ENCODE assay signal across 8 cellular contexts in the genomic region with DNA sequence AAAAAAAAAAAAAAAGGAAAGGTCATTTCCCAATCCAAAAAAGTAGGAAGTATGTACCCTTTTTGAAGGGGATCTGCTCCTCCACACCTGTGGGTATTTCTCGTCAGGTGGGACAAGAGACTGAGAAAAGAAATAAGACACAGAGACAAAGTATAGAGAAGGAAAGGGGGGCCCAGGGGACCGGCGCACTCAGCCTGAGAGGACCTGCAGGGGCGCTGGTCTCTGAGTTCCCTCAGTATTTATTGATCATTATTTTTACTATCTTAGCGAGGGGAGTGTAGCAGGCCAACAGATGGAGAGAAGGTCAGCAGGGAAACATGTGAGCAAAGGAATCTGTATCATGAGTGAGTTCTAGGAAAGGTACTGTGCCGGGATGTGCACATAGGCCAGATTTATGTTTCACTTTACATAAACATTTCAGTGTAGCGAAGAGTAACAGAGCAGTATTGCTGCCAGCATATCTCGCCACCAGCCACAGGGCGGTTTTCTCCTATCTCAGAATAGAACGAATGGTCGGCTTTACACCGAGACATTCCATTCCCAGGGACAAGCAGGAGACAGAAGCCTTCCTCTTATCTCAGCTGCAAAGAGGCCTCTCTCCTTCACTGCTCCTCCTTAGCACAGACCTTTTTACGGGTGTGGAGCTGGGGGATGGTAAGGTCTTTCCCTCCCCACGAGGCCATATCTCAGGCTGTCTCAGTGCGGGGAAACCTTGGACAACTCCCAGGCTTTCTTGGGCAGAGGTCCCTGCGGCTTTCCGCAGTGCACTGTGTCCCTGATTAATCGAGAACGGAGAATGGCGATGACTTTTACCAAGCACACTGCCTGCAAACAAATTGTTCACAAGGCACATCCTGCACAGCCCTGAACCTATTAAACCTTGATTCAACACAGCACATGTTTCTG. TPM values are rescaled to one million over a fixed set of nuclear protein-coding genes. Genes with fewer than 3 reads are reported as not detected.
DNase-seq lines count a peak whose midpoint lies in the region; ATAC-seq, FAIRE-seq and TF ChIP-seq lines count a peak whose summit lies in the region.
"Not testable (repeated sequence)": the region's sequence is repeated elsewhere in the genome, so short reads cannot be mapped to it uniquely, and the experiment has no call there.

No MANE protein-coding gene starts in this region.

- H4K8ac ChIP-seq in H1 (ENCODE audit: extremely low read depth, insufficient read depth, low read length): not testable (repeated sequence)

- H3K4me1 ChIP-seq in CD8-positive, alpha-beta memory T cell (ENCODE audit: insufficient read depth, low read length): peaks cover 16% of the 10 kb centered on the region
- H3K4me1 ChIP-seq in Panc1 (ENCODE audit: control insufficient read depth, insufficient read depth, low read length): peaks cover 39% of the 10 kb centered on the region
- not testable (repeated sequence) for H3K4me1 ChIP-seq in astrocyte (ENCODE audit: insufficient read depth, low read length)
- peaks cover 3 to 11% (median 9%) of the 10 kb centered on the region in 4 experiments for H3K4me1 ChIP-seq in H1 (replicated peaks in 1 of 4; ENCODE audit: control insufficient read depth in 3 of 4, insufficient read depth in 4 of 4, low read length in 3 of 4)
- peaks cover 0 to 37% (median 26%) of the 10 kb centered on the region in 9 donors for H3K4me1 ChIP-seq in heart right ventricle
- H3K4me1 ChIP-seq in mucosa of stomach (ENCODE audit: control insufficient read depth, insufficient read depth, low read length): peaks cover 15% of the 10 kb centered on the region
- peaks cover 33% of the 10 kb centered on the region for H3K4me1 ChIP-seq in psoas muscle

- H2BK12ac ChIP-seq in H1 (ENCODE audit: low read depth, low read length): not testable (repeated sequence)

- not testable (repeated sequence) for H4K20me1 ChIP-seq in astrocyte (ENCODE audit: insufficient read depth, low read length); H1 (replicated peaks in 1 of 2; ENCODE audit: control insufficient read depth in 1 of 2, insufficient read depth in 2 of 2, low read length in 2 of 2)

- not testable (repeated sequence) for H3K56ac ChIP-seq in H1 (replicated peaks; ENCODE audit: insufficient read length, low read depth, low read length)

- H3K4me3 ChIP-seq in CD8-positive, alpha-beta memory T cell (ENCODE audit: low read length); astrocyte (ENCODE audit: insufficient read depth, low read depth, low read length); H1 (ENCODE audit: extremely low read depth in 1 of 4, insufficient read depth in 2 of 4, low read depth in 3 of 4, low read length in 4 of 4); mucosa of stomach (ENCODE audit: low read length): not testable (repeated sequence)
- peak overlapping the region in 1 of 2 experiments; percentile 31; a peak in 2 of 4 replicates for H3K4me3 ChIP-seq in Panc1 (ENCODE audit: low read depth in 2 of 2, low read length in 2 of 2)
- H3K4me3 ChIP-seq in heart right ventricle: peak overlapping the region in 4 of 10 donors; percentile 19 to 22 (median 20)
- H3K4me3 ChIP-seq in psoas muscle: peak overlapping the region; percentile 19

- not testable (repeated sequence) for H3K36me3 Mint-ChIP-seq in CD8-positive, alpha-beta memory T cell; astrocyte (ENCODE audit: low read depth, unreplicated experiment)

- not testable (repeated sequence) for TF ChIP-seq EP300 in H1 (IDR thresholded peaks at IDR 0.05; ENCODE audit: borderline replicate concordance in 1 of 2, low read depth in 2 of 2, low read length in 2 of 2)

- not testable (repeated sequence) for H3K4ac ChIP-seq in H1 (replicated peaks; ENCODE audit: insufficient read length, low read depth, low read length)

- ATAC-seq in Panc1: not testable (repeated sequence)
- ATAC-seq in heart right ventricle (peak in 3 of 8 donors; percentile 22 to 40 (median 34)), psoas muscle (peak in 1 of 4 donors; percentile 22)

- not testable (repeated sequence) for H3K9me3 ChIP-seq in CD8-positive, alpha-beta memory T cell (ENCODE audit: low read length); Panc1 (ENCODE audit: control insufficient read depth, insufficient read depth, low read depth, low read length); astrocyte (ENCODE audit: insufficient read depth, low read depth, low read length); H1 (ENCODE audit: insufficient read depth in 2 of 2, low read depth in 1 of 2, low read length in 1 of 2); heart right ventricle; mucosa of stomach (ENCODE audit: control insufficient read depth, low read length); psoas muscle

- not testable (repeated sequence) for H3K23me2 ChIP-seq in H1 (ENCODE audit: low read depth, low read length)

- peak overlapping the region in 1 of 7 donors; percentile 18 for H3K4me3 Mint-ChIP-seq in CD8-positive, alpha-beta memory T cell
- peak overlapping the region; percentile 13 for H3K4me3 Mint-ChIP-seq in astrocyte (ENCODE audit: unreplicated experiment)

- peak overlapping the region; percentile 34 for H2AFZ ChIP-seq in astrocyte (ENCODE audit: low read depth, low read length)
- not testable (repeated sequence) for H2AFZ ChIP-seq in H1 (ENCODE audit: low read length)

- not testable (repeated sequence) for DNase-seq in CD8-positive, alpha-beta memory T cell; Panc1 (ENCODE audit: low read depth, low spot score); H1 (ENCODE audit: low read depth in 1 of 2, low spot score in 2 of 2); heart right ventricle; psoas muscle
- DNase-seq in astrocyte (ENCODE audit: low read depth): peak; percentile 44

- not testable (repeated sequence) for H2BK20ac ChIP-seq in H1 (ENCODE audit: low read length)

- H3K79me2 ChIP-seq in astrocyte (ENCODE audit: insufficient read depth, low read length); H1 (ENCODE audit: control insufficient read depth in 1 of 2, insufficient read depth in 2 of 2, low read length in 2 of 2): not testable (repeated sequence)

- not testable (repeated sequence) for H3K14ac ChIP-seq in H1 (ENCODE audit: insufficient read length)

- H4K5ac ChIP-seq in H1 (ENCODE audit: insufficient read length, low read depth, low read length): not testable (repeated sequence)

- H2BK5ac ChIP-seq in H1 (ENCODE audit: low read depth, low read length): not testable (repeated sequence)

- H3K27me3 Mint-ChIP-seq in CD8-positive, alpha-beta memory T cell; astrocyte (ENCODE audit: low read depth, unreplicated experiment): not testable (repeated sequence)

- H3K9ac ChIP-seq in astrocyte (ENCODE audit: low read length); H1 (replicated peaks in 1 of 4; ENCODE audit: extremely low read depth in 1 of 4, low read depth in 3 of 4, low read length in 3 of 4): not testable (repeated sequence)
- peak overlapping the region; percentile 51 for H3K9ac ChIP-seq in mucosa of stomach (ENCODE audit: low read length)

- WGBS in H1 (ENCODE audit: extremely low coverage in 1 of 2, insufficient coverage in 1 of 2, insufficient read length in 1 of 2, insufficient replicate concordance in 2 of 2, low coverage in 1 of 2, low lambda C conversion rate in 2 of 2, missing lambda C conversion rate in 1 of 2), 2 experiments: 90% methylated on average over 20 of the region's 20 CpGs; no CpG with 5 or more reads in 1 of the 2 experiments
- WGBS in heart right ventricle, 2 donors: 31 to 40% methylated on average over 20 of the region's 20 CpGs
- WGBS in psoas muscle, 3 donors: 33 to 41% (median 40%) methylated on average over 20 of the region's 20 CpGs

- not testable (repeated sequence) for H2AK5ac ChIP-seq in H1 (ENCODE audit: low read depth, low read length)

- TF ChIP-seq POLR2A in H1 (IDR thresholded peaks at IDR 0.05; ENCODE audit: control extremely low read depth in 1 of 2, low read depth in 2 of 2, low read length in 2 of 2): not testable (repeated sequence)

- H3K27ac Mint-ChIP-seq in CD8-positive, alpha-beta memory T cell: not testable (repeated sequence)
- peak overlapping the region; percentile 47 for H3K27ac Mint-ChIP-seq in astrocyte (ENCODE audit: unreplicated experiment)

- TF ChIP-seq RAD21 in H1 (IDR thresholded peaks at IDR 0.05 in 1 of 2, conservative IDR thresholded peaks at IDR 0.05 in 1 of 2; ENCODE audit: low read depth in 2 of 2, low read length in 2 of 2): not testable (repeated sequence)

- FAIRE-seq in astrocyte (lab: Jason Lieb, UNC); H1 (lab: Jason Lieb, UNC): not testable (repeated sequence)

- not testable (repeated sequence) for H3K27me3 ChIP-seq in CD8-positive, alpha-beta memory T cell (ENCODE audit: insufficient read depth, low read length, poor library complexity, severe bottlenecking); Panc1 (ENCODE audit: control insufficient read depth, insufficient read depth, low read length); astrocyte (ENCODE audit: insufficient read depth, low read length); H1 (replicated peaks in 1 of 4; ENCODE audit: control insufficient read depth in 3 of 4, extremely low read depth in 1 of 4, insufficient read depth in 3 of 4, low read length in 3 of 4); heart right ventricle; mucosa of stomach (ENCODE audit: control insufficient read depth, insufficient read depth, low read length); psoas muscle (ENCODE audit: insufficient read depth in 3 of 3, low read length in 2 of 3)

- in situ Hi-C loops in Panc1 (cut with HindIII; ENCODE audit: low pct_unique_long_range_greater_than_20kb, low sequenced_read_pairs): not testable (repeated sequence)

- H3K4me1 Mint-ChIP-seq in CD8-positive, alpha-beta memory T cell: peaks cover 19 to 27% (median 20%) of the 10 kb centered on the region in 3 donors
- peaks cover 24% of the 10 kb centered on the region for H3K4me1 Mint-ChIP-seq in astrocyte (ENCODE audit: low read depth, unreplicated experiment)

- peak overlapping the region; percentile 71 for H3K4me2 ChIP-seq in astrocyte (ENCODE audit: low read length)
- not testable (repeated sequence) for H3K4me2 ChIP-seq in H1 (ENCODE audit: insufficient read depth in 1 of 2, low read depth in 2 of 2, low read length in 2 of 2)

- not testable (repeated sequence) for H4K91ac ChIP-seq in H1 (replicated peaks; ENCODE audit: insufficient read length, low read length)

- H3K79me1 ChIP-seq in H1 (ENCODE audit: low read depth, low read length): not testable (repeated sequence)

- BruUV-seq in Panc1 (replicated peaks; lab: Mats Ljungman, UMichigan): not testable (repeated sequence)

- POLR2A ChIA-PET in CD8-positive, alpha-beta memory T cell (lab: Charles Lee); Panc1 (lab: Charles Lee): not testable (repeated sequence)
- POLR2A ChIA-PET in H1 (lab: Charles Lee; ENCODE audit: partially characterized antibody): interaction anchor here (0.7 to 7.3 kb wide), 4 partner anchors 10 to 1577 kb away, joined by 3 to 67 read pairs (median 4); a partner anchor contains a TSS

- peak; percentile 50 for TF ChIP-seq CTCF in Panc1 (IDR thresholded peaks at IDR 0.05)
- not testable (repeated sequence) for TF ChIP-seq CTCF in astrocyte (IDR thresholded peaks at IDR 0.05; ENCODE audit: insufficient read depth, low read depth, low read length); H1 (IDR thresholded peaks at IDR 0.05; ENCODE audit: control extremely low read depth in 1 of 3, insufficient read depth in 1 of 3, low read depth in 1 of 3, low read length in 3 of 3); heart right ventricle (IDR thresholded peaks at IDR 0.05); psoas muscle (IDR thresholded peaks at IDR 0.05)

- not testable (repeated sequence) for H2BK120ac ChIP-seq in H1 (replicated peaks; ENCODE audit: low read depth, low read length)

- H2BK15ac ChIP-seq in H1 (ENCODE audit: low read length): 0 out of 2 replicates have a peak overlapping the region, but pooled peaks have one; percentile 40

- H3K18ac ChIP-seq in H1 (ENCODE audit: extremely low read depth, low read length): not testable (repeated sequence)

- intact Hi-C loops in Panc1 (cut with micrococcal nuclease; ENCODE audit: unreplicated experiment): loop anchor here (5.0 kb wide), 1 partner anchor 119 kb away; no protein-coding TSS in a partner anchor
- intact Hi-C loops in heart right ventricle (cut with DNase I); psoas muscle (cut with DNase I): not testable (repeated sequence)

- H3K36me3 ChIP-seq in CD8-positive, alpha-beta memory T cell (ENCODE audit: insufficient read depth, low read length); Panc1 (ENCODE audit: control insufficient read depth, insufficient read depth, low read length); astrocyte (ENCODE audit: insufficient read depth, low read length); H1 (ENCODE audit: control insufficient read depth in 2 of 4, insufficient read depth in 4 of 4, low read length in 3 of 4); heart right ventricle; mucosa of stomach (ENCODE audit: control insufficient read depth, insufficient read depth, low read length); psoas muscle (ENCODE audit: insufficient read depth in 1 of 2, low read depth in 1 of 2): not testable (repeated sequence)

- H3K27ac ChIP-seq in CD8-positive, alpha-beta memory T cell (ENCODE audit: low read depth, low read length): peak overlapping the region; percentile 9
- H3K27ac ChIP-seq in Panc1 (ENCODE audit: low read length) (peak overlapping the region; percentile 77), heart right ventricle (peak overlapping the region; percentile 17 to 73 (median 58)), psoas muscle (peak overlapping the region; percentile 32), temporal lobe (ENCODE audit: low read depth, low read length) (peak overlapping the region; percentile 56)
- H3K27ac ChIP-seq in astrocyte (ENCODE audit: low read depth, low read length); H1 (ENCODE audit: low read depth, low read length): not testable (repeated sequence)

- not testable (repeated sequence) for H3K23ac ChIP-seq in H1 (ENCODE audit: insufficient read length)

- CTCF ChIA-PET in CD8-positive, alpha-beta memory T cell (lab: Charles Lee); Panc1 (lab: Charles Lee): not testable (repeated sequence)
- CTCF ChIA-PET in H1 (lab: Charles Lee; ENCODE audit: partially characterized antibody): interaction anchor here (0.6 to 1.6 kb wide), 7 partner anchors 20 to 294 kb away, joined by 3 to 6 read pairs (median 3); no protein-coding TSS in a partner anchor

- H3K9me3 Mint-ChIP-seq in CD8-positive, alpha-beta memory T cell; astrocyte (ENCODE audit: unreplicated experiment): not testable (repeated sequence)

RNA-seq across cellular contexts. Expression of a gene that starts 6.2 kb away (rescaled TPM):
- 10 to 100 TPM; 36.1 to 36.2 TPM for total RNA-seq in CD8-positive, alpha-beta memory T cell
- polyA plus RNA-seq in CD8-positive, alpha-beta memory T cell: 23.1 TPM
- total RNA-seq in Panc1 (2021; ENCODE audit: unreplicated experiment) (128 TPM), astrocyte (80.5 and 86.3 TPM in 2 replicates), heart right ventricle (10 to 100 TPM; 27.1 to 57.3 (median 33.1) TPM), psoas muscle (10 to 100 TPM; 27.2 to 34.7 (median 32.2) TPM), temporal lobe (14.8 TPM)
- polyA plus RNA-seq in Panc1 (2012; ENCODE audit: insufficient read length): 259 TPM
- 86.8 and 92.9 TPM in 2 replicates for total RNA-seq in H1 (2021; fragmentation: NEBNext Ultra II Directional; extraction: Animal tissue kit (Norgen Biotek cat#: 25700))
- polyA plus RNA-seq in H1 (2011; rRNA removed) (364 and 441 TPM in 2 replicates), heart right ventricle (10 to 100 TPM; 27.8 to 45.3 TPM), psoas muscle (10 to 100 TPM; 26.0 to 46.9 (median 42.1) TPM)
- 227 TPM for polyA plus RNA-seq in H1 (2011; cell fraction: cytosol; rRNA removed)
- 362 TPM for polyA plus RNA-seq in H1 (2011; cell fraction: nucleus; rRNA removed)
- 72.3 to 126 TPM (median 121 TPM) in 4 replicates for polyA plus RNA-seq in H1 (2012, experiment 1 of 2)
- 70.7 TPM for polyA plus RNA-seq in H1 (2012, experiment 2 of 2)
- 90.3 TPM for polyA plus RNA-seq in H1 (2013, experiment 1 of 2)
- 94.9 TPM for polyA plus RNA-seq in H1 (2013, experiment 2 of 2)
- polyA minus RNA-seq in H1 (2011; rRNA and poly(A)+ RNA removed): 167 and 180 TPM in 2 replicates
- polyA minus RNA-seq in H1 (2011; cell fraction: cytosol; rRNA and poly(A)+ RNA removed): 106 TPM
- polyA minus RNA-seq in H1 (2011; cell fraction: nucleus; rRNA and poly(A)+ RNA removed): 104 TPM

RNA-seq across cellular contexts. Expression of a gene that starts 9.0 kb away (rescaled TPM):
- 10 to 100 TPM; 14.1 to 15.4 TPM for total RNA-seq in CD8-positive, alpha-beta memory T cell
- polyA plus RNA-seq in CD8-positive, alpha-beta memory T cell: 49.9 TPM
- total RNA-seq in Panc1 (2021; ENCODE audit: unreplicated experiment) (500 TPM), astrocyte (268 and 275 TPM in 2 replicates), heart right ventricle (10 to 100 TPM; 57.8 to 97.0 (median 75.4) TPM), psoas muscle (10 to 100 TPM; 19.5 to 39.7 (median 29.6) TPM), temporal lobe (11.6 TPM)
- 1,177 TPM for polyA plus RNA-seq in Panc1 (2012; ENCODE audit: insufficient read length)
- total RNA-seq in H1 (2021; fragmentation: NEBNext Ultra II Directional; extraction: Animal tissue kit (Norgen Biotek cat#: 25700)): 408 and 418 TPM in 2 replicates
- polyA plus RNA-seq in H1 (2011; rRNA removed) (863 and 1,107 TPM in 2 replicates), heart right ventricle (10 to 100 TPM; 48.1 to 97.2 TPM), psoas muscle (10 to 100 TPM; 16.0 to 30.7 (median 22.7) TPM)
- 668 TPM for polyA plus RNA-seq in H1 (2011; cell fraction: cytosol; rRNA removed)
- 729 TPM for polyA plus RNA-seq in H1 (2011; cell fraction: nucleus; rRNA removed)
- polyA plus RNA-seq in H1 (2012, experiment 1 of 2): 330 to 521 TPM (median 486 TPM) in 4 replicates
- 430 TPM for polyA plus RNA-seq in H1 (2012, experiment 2 of 2)
- polyA plus RNA-seq in H1 (2013, experiment 1 of 2): 339 TPM
- 335 TPM for polyA plus RNA-seq in H1 (2013, experiment 2 of 2)
- polyA minus RNA-seq in H1 (2011; rRNA and poly(A)+ RNA removed): 89.1 and 100 TPM in 2 replicates
- 116 TPM for polyA minus RNA-seq in H1 (2011; cell fraction: cytosol; rRNA and poly(A)+ RNA removed)
- 153 TPM for polyA minus RNA-seq in H1 (2011; cell fraction: nucleus; rRNA and poly(A)+ RNA removed)

RNA-seq across cellular contexts. Expression of a gene that starts 13.7 kb away (rescaled TPM):
- total RNA-seq in CD8-positive, alpha-beta memory T cell: 1 to 10 TPM; 6.8 to 7.9 TPM
- polyA plus RNA-seq in CD8-positive, alpha-beta memory T cell: 3.9 TPM
- total RNA-seq in Panc1 (2021; ENCODE audit: unreplicated experiment) (92.7 TPM), astrocyte (13.4 and 17.4 TPM in 2 replicates), heart right ventricle (10 to 100 TPM in 7 of 10 donors, 1 to 10 TPM in 3; 7.0 to 17.4 (median 11.6) TPM), psoas muscle (10 to 100 TPM; 13.9 to 22.9 (median 19.6) TPM), temporal lobe (7.9 TPM)
- polyA plus RNA-seq in Panc1 (2012; ENCODE audit: insufficient read length): 107 TPM
- total RNA-seq in H1 (2021; fragmentation: NEBNext Ultra II Directional; extraction: Animal tissue kit (Norgen Biotek cat#: 25700)): 28.2 and 30.6 TPM in 2 replicates
- polyA plus RNA-seq in H1 (2011; rRNA removed) (39.9 and 58.5 TPM in 2 replicates), heart right ventricle (10 to 100 TPM in 1 of 2 donors, 1 to 10 TPM in 1; 9.3 to 26.0 TPM), psoas muscle (10 to 100 TPM; 14.1 to 18.1 (median 15.8) TPM)
- 43.2 TPM for polyA plus RNA-seq in H1 (2011; cell fraction: cytosol; rRNA removed)
- polyA plus RNA-seq in H1 (2011; cell fraction: nucleus; rRNA removed): 104 TPM
- polyA plus RNA-seq in H1 (2012, experiment 1 of 2): 23.8 to 34.0 TPM (median 28.4 TPM) in 4 replicates
- polyA plus RNA-seq in H1 (2012, experiment 2 of 2): 22.3 TPM
- polyA plus RNA-seq in H1 (2013, experiment 1 of 2): 23.1 TPM
- polyA plus RNA-seq in H1 (2013, experiment 2 of 2): 20.7 TPM
- 6.4 and 7.8 TPM in 2 replicates for polyA minus RNA-seq in H1 (2011; rRNA and poly(A)+ RNA removed)
- polyA minus RNA-seq in H1 (2011; cell fraction: cytosol; rRNA and poly(A)+ RNA removed): 17.0 TPM
- 17.9 TPM for polyA minus RNA-seq in H1 (2011; cell fraction: nucleus; rRNA and poly(A)+ RNA removed)

RNA-seq across cellular contexts. Expression of a gene that starts 17.7 kb away (rescaled TPM):
- total RNA-seq in CD8-positive, alpha-beta memory T cell: 10 to 100 TPM; 90.2 to 98.0 TPM
- 67.8 TPM for polyA plus RNA-seq in CD8-positive, alpha-beta memory T cell
- total RNA-seq in Panc1 (2021; ENCODE audit: unreplicated experiment) (140 TPM), astrocyte (89.2 and 95.8 TPM in 2 replicates), heart right ventricle (10 to 100 TPM; 64.9 to 78.6 (median 74.6) TPM), psoas muscle (10 to 100 TPM; 55.4 to 68.8 (median 55.9) TPM), temporal lobe (26.8 TPM)
- polyA plus RNA-seq in Panc1 (2012; ENCODE audit: insufficient read length): 198 TPM
- 88.9 and 95.7 TPM in 2 replicates for total RNA-seq in H1 (2021; fragmentation: NEBNext Ultra II Directional; extraction: Animal tissue kit (Norgen Biotek cat#: 25700))
- polyA plus RNA-seq in H1 (2011; rRNA removed) (188 and 257 TPM in 2 replicates), heart right ventricle (100 to 1,000 TPM; 134 to 169 TPM), psoas muscle (100 to 1,000 TPM in 1 of 3 donors, 10 to 100 TPM in 2; 67.1 to 126 (median 86.8) TPM)
- 238 TPM for polyA plus RNA-seq in H1 (2011; cell fraction: cytosol; rRNA removed)
- 174 TPM for polyA plus RNA-seq in H1 (2011; cell fraction: nucleus; rRNA removed)
- 80.1 to 165 TPM (median 138 TPM) in 4 replicates for polyA plus RNA-seq in H1 (2012, experiment 1 of 2)
- polyA plus RNA-seq in H1 (2012, experiment 2 of 2): 134 TPM
- polyA plus RNA-seq in H1 (2013, experiment 1 of 2): 74.5 TPM
- 74.2 TPM for polyA plus RNA-seq in H1 (2013, experiment 2 of 2)
- polyA minus RNA-seq in H1 (2011; rRNA and poly(A)+ RNA removed): 52.8 and 69.8 TPM in 2 replicates
- polyA minus RNA-seq in H1 (2011; cell fraction: cytosol; rRNA and poly(A)+ RNA removed): 45.9 TPM
- 37.7 TPM for polyA minus RNA-seq in H1 (2011; cell fraction: nucleus; rRNA and poly(A)+ RNA removed)

RNA-seq across cellular contexts. Expression of a gene that starts 35.5 kb away (rescaled TPM):
- 10 to 100 TPM; 24.7 to 26.3 TPM for total RNA-seq in CD8-positive, alpha-beta memory T cell
- 6.9 TPM for polyA plus RNA-seq in CD8-positive, alpha-beta memory T cell
- total RNA-seq in Panc1 (2021; ENCODE audit: unreplicated experiment) (53.3 TPM), astrocyte (27.0 and 28.8 TPM in 2 replicates), heart right ventricle (10 to 100 TPM in 4 of 10 donors, 1 to 10 TPM in 6; 7.7 to 16.1 (median 9.2) TPM), psoas muscle (10 to 100 TPM; 12.1 to 23.2 (median 22.8) TPM), temporal lobe (12.8 TPM)
- 82.4 TPM for polyA plus RNA-seq in Panc1 (2012; ENCODE audit: insufficient read length)
- 41.9 and 43.2 TPM in 2 replicates for total RNA-seq in H1 (2021; fragmentation: NEBNext Ultra II Directional; extraction: Animal tissue kit (Norgen Biotek cat#: 25700))
- polyA plus RNA-seq in H1 (2011; rRNA removed) (12.5 and 26.7 TPM in 2 replicates), heart right ventricle (10 to 100 TPM in 1 of 2 donors, 1 to 10 TPM in 1; 9.4 to 14.9 TPM), psoas muscle (10 to 100 TPM; 23.5 to 32.3 (median 29.5) TPM)
- 29.7 TPM for polyA plus RNA-seq in H1 (2011; cell fraction: cytosol; rRNA removed)
- 30.5 TPM for polyA plus RNA-seq in H1 (2011; cell fraction: nucleus; rRNA removed)
- 21.0 to 35.0 TPM (median 34.0 TPM) in 4 replicates for polyA plus RNA-seq in H1 (2012, experiment 1 of 2)
- polyA plus RNA-seq in H1 (2012, experiment 2 of 2): 23.6 TPM
- 20.5 TPM for polyA plus RNA-seq in H1 (2013, experiment 1 of 2)
- polyA plus RNA-seq in H1 (2013, experiment 2 of 2): 21.4 TPM
- polyA minus RNA-seq in H1 (2011; rRNA and poly(A)+ RNA removed): 7.3 and 10.3 TPM in 2 replicates
- polyA minus RNA-seq in H1 (2011; cell fraction: cytosol; rRNA and poly(A)+ RNA removed): 28.0 TPM
- polyA minus RNA-seq in H1 (2011; cell fraction: nucleus; rRNA and poly(A)+ RNA removed): 12.3 TPM
